Comparison of ENCODE assay signal across 9 cellular contexts in genomic region chr19:51354742-51355148, GRCh38. TPM values are rescaled to one million over a fixed set of nuclear protein-coding genes. Genes with fewer than 3 reads are reported as not detected.
DNase-seq lines count a peak whose midpoint lies in the region; ATAC-seq and TF ChIP-seq lines count a peak whose summit lies in the region.
"Had no signal": no experiment of that assay in that cellular context is flagged by ENCODE, and none has a peak within 500 bp of the region (broad histone marks: within the 10 kb centered on the region; RNA-seq: fewer than 3 reads in every experiment).

No MANE protein-coding gene starts in this region.

- no peak overlapping the region for H3K4ac ChIP-seq in IMR-90 (ENCODE audit: low read depth, low read length)

- H3K9ac ChIP-seq in IMR-90 (ENCODE audit: low read depth, low read length), result no peak overlapping the region

- CTCF ChIA-PET in CD4-positive, alpha-beta memory T cell (lab: Charles Lee; ENCODE audit: partially characterized antibody), result interaction anchor here (1.1 to 1.3 kb wide), 3 partner anchors 11 to 118 kb away, joined by 3 read pairs; no protein-coding TSS in a partner anchor
- CTCF ChIA-PET in IMR-90 (lab: Yijun Ruan, JAX), result interaction anchor here (0.6 kb wide), 1 partner anchor 818 kb away, joined by 5 read pairs; no protein-coding TSS in a partner anchor

- no peak overlapping the region for H4K8ac ChIP-seq in IMR-90 (ENCODE audit: low read depth in 2 of 2, low read length in 2 of 2)

- H3K27ac ChIP-seq in CD4-positive, alpha-beta memory T cell (ENCODE audit: low read depth, low read length), result no peak overlapping the region
- H3K27ac ChIP-seq in IMR-90 (ENCODE audit: insufficient read depth, low read length), result no peak overlapping the region
- peak overlapping the region; percentile 92 for H3K27ac ChIP-seq in mesodermal cell (ENCODE audit: low read depth, low read length, severe bottlenecking)
- H3K27ac ChIP-seq: ovary had no signal

- no peak overlapping the region for H2BK120ac ChIP-seq in IMR-90 (ENCODE audit: low read depth, low read length)

- peak overlapping the region in 6 of 7 donors; percentile 17 to 89 (median 84) for H3K27ac Mint-ChIP-seq in CD4-positive, alpha-beta memory T cell

- H3K4me3 ChIP-seq in CD4-positive, alpha-beta memory T cell (ENCODE audit: low read length in 2 of 2), result no peak overlapping the region
- H3K4me3 ChIP-seq in IMR-90 (ENCODE audit: insufficient read depth, low read depth, low read length), result no peak overlapping the region
- H3K4me3 ChIP-seq in mesodermal cell (ENCODE audit: extremely low read depth, insufficient read depth, low read length, poor library complexity, severe bottlenecking), result no peak overlapping the region
- H3K4me3 ChIP-seq: ovary had no signal

- no peak for TF ChIP-seq CTCF in IMR-90 (conservative IDR thresholded peaks at IDR 0.05; ENCODE audit: low read depth, low read length)

- POLR2A ChIA-PET in CD4-positive, alpha-beta memory T cell (lab: Charles Lee; ENCODE audit: partially characterized antibody), result interaction anchor here (0.9 kb wide), 1 partner anchor 13 kb away, joined by 4 read pairs; no protein-coding TSS in a partner anchor
- POLR2A ChIA-PET in IMR-90 (lab: Charles Lee; ENCODE audit: unreplicated experiment), result no interaction called here

- ATAC-seq in IMR-90 (ENCODE audit: low read depth), result no peak

- no peak overlapping the region for H2BK15ac ChIP-seq in IMR-90 (ENCODE audit: low read depth, low read length)

- H2AK5ac ChIP-seq in IMR-90 (ENCODE audit: low read depth, low read length), result no peak overlapping the region

- H4K20me1 ChIP-seq in IMR-90 (ENCODE audit: insufficient read depth, low read length), result peaks cover 3% of the 10 kb centered on the region

- no peak overlapping the region for H4K91ac ChIP-seq in IMR-90 (ENCODE audit: insufficient read depth, low read depth, low read length)

- no peak overlapping the region for H4K5ac ChIP-seq in IMR-90 (ENCODE audit: low read depth, low read length)

- intact Hi-C loops in CD4-positive, alpha-beta memory T cell (cut with micrococcal nuclease), result no loop called here
- intact Hi-C loops in IMR-90 (cut with micrococcal nuclease), result no loop called here

- H2AFZ ChIP-seq in IMR-90 (replicated peaks; ENCODE audit: low read length, poor library complexity), result no peak overlapping the region

- no peak for TF ChIP-seq POLR2A in IMR-90 (IDR thresholded peaks at IDR 0.05; ENCODE audit: low read depth, low read length)

- H3K14ac ChIP-seq in IMR-90 (replicated peaks; ENCODE audit: low read depth, low read length), result no peak overlapping the region

- peaks cover 15 to 22% (median 18%) of the 10 kb centered on the region in 4 donors for H3K4me1 Mint-ChIP-seq in CD4-positive, alpha-beta memory T cell

- no peak overlapping the region for H3K23ac ChIP-seq in IMR-90 (ENCODE audit: low read depth, low read length)

- no peak overlapping the region for H3K4me2 ChIP-seq in IMR-90 (ENCODE audit: low read depth, low read length)

- H2BK5ac ChIP-seq in IMR-90 (ENCODE audit: low read depth, low read length, poor library complexity, severe bottlenecking), result no peak overlapping the region

- peaks cover 11% of the 10 kb centered on the region for H3K4me1 ChIP-seq in CD4-positive, alpha-beta memory T cell (ENCODE audit: insufficient read depth, low read length)
- peaks cover 9% of the 10 kb centered on the region for H3K4me1 ChIP-seq in IMR-90 (ENCODE audit: control insufficient read depth, insufficient read depth, low read length)
- peaks cover 16% of the 10 kb centered on the region for H3K4me1 ChIP-seq in mesodermal cell (ENCODE audit: control insufficient read depth, insufficient read depth, low read length, poor library complexity, severe bottlenecking)

- H3K18ac ChIP-seq in IMR-90 (ENCODE audit: low read depth, low read length), result no peak overlapping the region

- peak in 4 of 5 donors; percentile 29 to 65 (median 49) for DNase-seq in CD4-positive, alpha-beta memory T cell
- DNase-seq in IMR-90 (peak; percentile 19), astrocyte of the hippocampus (ENCODE audit: low read depth, low spot score) (peak; percentile 76), DMS 273 (lab: John Stamatoyannopoulos, UW; ENCODE audit: unreplicated experiment) (no peak), cerebellar cortex (ENCODE audit: low spot score) (no peak), NCI-H345 treated with DMSO at 0.1 percent for 48 hours (lab: John Stamatoyannopoulos, UW; ENCODE audit: unreplicated experiment) (no peak), NCI-H146 (lab: John Stamatoyannopoulos, UW) (no peak)
- DNase-seq: ovary had no signal

- H3K79me1 ChIP-seq in IMR-90 (ENCODE audit: low read depth in 1 of 2, low read length in 2 of 2), result peaks cover 5 to 6% of the 10 kb centered on the region in 2 experiments; a peak in 2 of 4 replicates

- no peaks in the 10 kb centered on the region for H3K27me3 ChIP-seq in CD4-positive, alpha-beta memory T cell (ENCODE audit: insufficient read depth, low read length)
- H3K27me3 ChIP-seq in IMR-90 (ENCODE audit: control insufficient read depth, insufficient read depth, low read length), result no peaks in the 10 kb centered on the region
- H3K27me3 ChIP-seq: ovary had no signal

- no peaks in the 10 kb centered on the region for H3K9me1 ChIP-seq in IMR-90 (ENCODE audit: insufficient read depth, low read length)

- H2AK9ac ChIP-seq in IMR-90 (replicated peaks; ENCODE audit: low read depth, low read length, poor library complexity), result no peak overlapping the region

- H3K36me3 Mint-ChIP-seq in CD4-positive, alpha-beta memory T cell, result peaks cover 13 to 20% of the 10 kb centered on the region in 2 donors

- no peaks in the 10 kb centered on the region for H3K9me3 ChIP-seq in CD4-positive, alpha-beta memory T cell (ENCODE audit: control insufficient read depth in 1 of 2, low read length in 2 of 2)
- H3K9me3 ChIP-seq in IMR-90 (ENCODE audit: control insufficient read depth, insufficient read depth, low read length) (no peaks in the 10 kb centered on the region; the same call in 1 of the 2 replicates), mesodermal cell (ENCODE audit: control insufficient read depth, low read length) (no peaks in the 10 kb centered on the region)
- H3K9me3 ChIP-seq: ovary had no signal

- no peaks in the 10 kb centered on the region for H3K36me3 ChIP-seq in CD4-positive, alpha-beta memory T cell (ENCODE audit: insufficient read depth, low read length)
- H3K36me3 ChIP-seq in IMR-90 (ENCODE audit: control insufficient read depth, insufficient read depth, low read length) (peaks cover 14% of the 10 kb centered on the region), mesodermal cell (ENCODE audit: control insufficient read depth, insufficient read depth, low read length) (peaks cover 6% of the 10 kb centered on the region)
- H3K36me3 ChIP-seq: ovary had no signal

- WGBS in IMR-90 (ENCODE audit: extremely low coverage in 2 of 2, insufficient read length in 1 of 2), 2 experiments, result no CpG with 5 or more reads among the region's 8 CpGs
- 0% methylated on average over 2 of the region's 8 CpGs; no CpG with 5 or more reads in 1 of the 2 experiments for WGBS in mesodermal cell (ENCODE audit: insufficient coverage in 2 of 2), 2 experiments

- in situ Hi-C loops in IMR-90 (cut with MboI; ENCODE audit: low sequenced_read_pairs), result no loop called here

- H3K56ac ChIP-seq in IMR-90 (ENCODE audit: extremely low read depth, insufficient read depth, low read length), result no peak overlapping the region

- no peaks in the 10 kb centered on the region for H3K9me3 Mint-ChIP-seq in CD4-positive, alpha-beta memory T cell

- no peak overlapping the region for H2BK20ac ChIP-seq in IMR-90 (ENCODE audit: low read depth, low read length)

- H3K4me3 Mint-ChIP-seq in CD4-positive, alpha-beta memory T cell, result peak overlapping the region in 6 of 8 donors; percentile 26 to 72 (median 54)

- H3K27me3 Mint-ChIP-seq in CD4-positive, alpha-beta memory T cell, result no peaks in the 10 kb centered on the region

- BruUV-seq in IMR-90 (replicated peaks; lab: Mats Ljungman, UMichigan), result no TSS peak

- dilution Hi-C loops in IMR-90 (cut with HindIII; ENCODE audit: low sequenced_read_pairs, unreplicated experiment), result no loop called here

- TF ChIP-seq RAD21 in IMR-90 (IDR thresholded peaks at IDR 0.05; ENCODE audit: low read length), result no peak

RNA-seq across cellular contexts. Expression of gene ETFB, which starts 11.4 kb away (rescaled TPM):
- total RNA-seq in CD4-positive, alpha-beta memory T cell, result 10 to 100 TPM; 51.4 to 53.9 TPM
- 10 to 100 TPM; 65.2 to 97.0 TPM for polyA plus RNA-seq in CD4-positive, alpha-beta memory T cell
- total RNA-seq in IMR-90 (2012; rRNA removed), result 166 and 175 TPM in 2 replicates
- 141 and 151 TPM in 2 replicates for polyA plus RNA-seq in IMR-90 (2012; rRNA removed)
- polyA plus RNA-seq in IMR-90 (2012; cell fraction: cytosol; rRNA removed), result 243 and 354 TPM in 2 replicates
- 69.2 and 121 TPM in 2 replicates for polyA plus RNA-seq in IMR-90 (2012; cell fraction: nucleus; rRNA removed; ENCODE audit: low replicate concordance)
- polyA plus RNA-seq in mesodermal cell (2013, experiment 1 of 2), result 58.5 TPM
- polyA plus RNA-seq in mesodermal cell (2013, experiment 2 of 2), result 50.5 TPM

RNA-seq across cellular contexts. Expression of gene VSIG10L, which starts 12.8 kb away (rescaled TPM):
- total RNA-seq in CD4-positive, alpha-beta memory T cell, result under 1 TPM; 0.22 to 0.26 TPM
- under 1 TPM in 1 of 2 donors, not detected in 1; 0.17 TPM for polyA plus RNA-seq in CD4-positive, alpha-beta memory T cell
- under 0.01 and 0.18 TPM in 2 replicates for total RNA-seq in IMR-90 (2012; rRNA removed)
- 1.2 and 1.4 TPM in 2 replicates for polyA plus RNA-seq in IMR-90 (2012; rRNA removed)
- 0.55 and 0.85 TPM in 2 replicates for polyA plus RNA-seq in IMR-90 (2012; cell fraction: cytosol; rRNA removed)
- 2.2 and 4.0 TPM in 2 replicates for polyA plus RNA-seq in IMR-90 (2012; cell fraction: nucleus; rRNA removed; ENCODE audit: low replicate concordance)
- polyA plus RNA-seq in mesodermal cell (2013, experiment 1 of 2), result 7.1 TPM
- polyA plus RNA-seq in mesodermal cell (2013, experiment 2 of 2), result 6.4 TPM

RNA-seq across cellular contexts. Expression of gene CLDND2, which starts 14.1 kb away (rescaled TPM):
- total RNA-seq in CD4-positive, alpha-beta memory T cell, result 1 to 10 TPM; 1.5 to 2.0 TPM
- not detected for polyA plus RNA-seq in CD4-positive, alpha-beta memory T cell
- total RNA-seq in IMR-90 (2012; rRNA removed), result not detected in 2 replicates
- not detected in 2 replicates for polyA plus RNA-seq in IMR-90 (2012; rRNA removed)
- not detected in 2 replicates for polyA plus RNA-seq in IMR-90 (2012; cell fraction: cytosol; rRNA removed)
- not detected in 2 replicates for polyA plus RNA-seq in IMR-90 (2012; cell fraction: nucleus; rRNA removed; ENCODE audit: low replicate concordance)
- 2.1 TPM for polyA plus RNA-seq in mesodermal cell (2013, experiment 1 of 2)
- 2.6 TPM for polyA plus RNA-seq in mesodermal cell (2013, experiment 2 of 2)

RNA-seq across cellular contexts. Expression of gene NKG7, which starts 17.7 kb away (rescaled TPM):
- total RNA-seq in CD4-positive, alpha-beta memory T cell, result 1 to 10 TPM; 2.7 to 2.8 TPM
- polyA plus RNA-seq in CD4-positive, alpha-beta memory T cell, result 10 to 100 TPM; 36.5 to 44.3 TPM
- not detected in 2 replicates for total RNA-seq in IMR-90 (2012; rRNA removed)
- polyA plus RNA-seq in IMR-90 (2012; rRNA removed), result not detected in 2 replicates
- not detected in 2 replicates for polyA plus RNA-seq in IMR-90 (2012; cell fraction: cytosol; rRNA removed)
- polyA plus RNA-seq in IMR-90 (2012; cell fraction: nucleus; rRNA removed; ENCODE audit: low replicate concordance), result not detected in 2 replicates
- polyA plus RNA-seq in mesodermal cell (2013, experiment 1 of 2), result not detected
- not detected for polyA plus RNA-seq in mesodermal cell (2013, experiment 2 of 2)

RNA-seq across cellular contexts. Expression of gene LIM2, which starts 33.0 kb away (rescaled TPM):
- total RNA-seq in CD4-positive, alpha-beta memory T cell, result not detected
- polyA plus RNA-seq in CD4-positive, alpha-beta memory T cell, result not detected
- total RNA-seq in IMR-90 (2012; rRNA removed), result not detected in 2 replicates
- not detected in 2 replicates for polyA plus RNA-seq in IMR-90 (2012; rRNA removed)
- not detected in 2 replicates for polyA plus RNA-seq in IMR-90 (2012; cell fraction: cytosol; rRNA removed)
- polyA plus RNA-seq in IMR-90 (2012; cell fraction: nucleus; rRNA removed; ENCODE audit: low replicate concordance), result not detected in 2 replicates
- polyA plus RNA-seq in mesodermal cell (2013, experiment 1 of 2), result not detected
- not detected for polyA plus RNA-seq in mesodermal cell (2013, experiment 2 of 2)
- total RNA-seq: ovary had no signal
- polyA plus RNA-seq: ovary had no signal

Comparison
In these comparisons a context has a peak if more than half of its experiments do, and no peak if none do; other contexts are left out.
1. DNase-seq: peak in CD4-positive, alpha-beta memory T cell (4 of 5), IMR-90 (single experiment) and astrocyte of the hippocampus (single experiment); none in DMS 273 (single experiment), cerebellar cortex (single experiment), NCI-H345 treated with DMSO at 0.1 percent for 48 hours (single experiment) and NCI-H146 (single experiment).